ENCODE assay signal across 8 cellular contexts in genomic region chr4:118967393-118967792, GRCh38.
DNase-seq lines count a peak whose midpoint lies in the region; TF ChIP-seq lines count a peak whose summit lies in the region.

No MANE protein-coding gene starts in this region.

- peak overlapping the region; percentile 5 for H4K12ac ChIP-seq in trophoblast cell (ENCODE audit: low read depth, low read length)

- peak overlapping the region; percentile 15 for H2AK5ac ChIP-seq in trophoblast cell (ENCODE audit: low read length)

- no peaks in the 10 kb centered on the region for H3K9me3 ChIP-seq in trophoblast cell (ENCODE audit: insufficient read depth, low read depth, low read length)

- H2AFZ ChIP-seq in trophoblast cell (ENCODE audit: insufficient read depth, low read length, poor library complexity) = peak overlapping the region; percentile 23

- DNase-seq in EL (peak; percentile 53), NCI-H226 (peak; percentile 40), epithelial cell of esophagus (ENCODE audit: low read depth) (peak; percentile 36), trophoblast cell (peak in 1 of 2 donors; percentile 30), NCI-H748 treated with DMSO at 0.1 percent for 48 hours (lab: John Stamatoyannopoulos, UW) (no peak), GM13977 (ENCODE audit: low spot score) (no peak), NCI-H446 (lab: John Stamatoyannopoulos, UW) (no peak)
- DNase-seq in activated CD4-positive, alpha-beta memory T cell treated with anti-CD3 and anti-CD28 coated beads, Interleukin-2, amount 10 ng/mL, durations not matched to agents 7 days and 5 days = no peak

- TF ChIP-seq CTCF in epithelial cell of esophagus (IDR thresholded peaks at IDR 0.05; ENCODE audit: insufficient read depth, low read depth, low read length, missing control alignments) (no peak), GM13977 (IDR thresholded peaks at IDR 0.05; ENCODE audit: extremely low read depth, insufficient read depth, missing control alignments) (no peak)

- H3K4me3 ChIP-seq in epithelial cell of esophagus (ENCODE audit: low read length) (no peak overlapping the region), trophoblast cell (ENCODE audit: low read depth, low read length) (no peak overlapping the region)

- no peak overlapping the region for H3K23ac ChIP-seq in trophoblast cell (ENCODE audit: low read length)

- no peak overlapping the region for H3K4me2 ChIP-seq in trophoblast cell (ENCODE audit: low read length)

- H4K91ac ChIP-seq in trophoblast cell (ENCODE audit: low read depth, low read length) = peak overlapping the region; percentile 88

- H3K27me3 Mint-ChIP-seq in activated CD4-positive, alpha-beta memory T cell treated with anti-CD3 and anti-CD28 coated beads, Interleukin-2, amount 10 ng/mL, durations not matched to agents 7 days and 5 days = no peaks in the 10 kb centered on the region

- H3K18ac ChIP-seq in trophoblast cell (ENCODE audit: low read length) = peak overlapping the region; percentile 68

- H2BK5ac ChIP-seq in trophoblast cell (ENCODE audit: low read depth, low read length, poor library complexity) = peak overlapping the region; percentile 85

- peaks cover 5% of the 10 kb centered on the region for H3K79me1 ChIP-seq in trophoblast cell (ENCODE audit: low read length)

- in situ Hi-C loops in GM13977 (cut with MboI; ENCODE audit: low pct_unique_long_range_greater_than_20kb, low sequenced_read_pairs, unreplicated experiment) = no loop called here

- peak overlapping the region; percentile 40 for H3K27ac ChIP-seq in trophoblast cell (ENCODE audit: low read depth, low read length)

- peak overlapping the region; percentile 90 for H2BK120ac ChIP-seq in trophoblast cell (ENCODE audit: insufficient read depth, low read length, poor library complexity)

- H3K4me1 Mint-ChIP-seq in activated CD4-positive, alpha-beta memory T cell treated with anti-CD3 and anti-CD28 coated beads, Interleukin-2, amount 10 ng/mL, durations not matched to agents 7 days and 5 days = peaks cover 8% of the 10 kb centered on the region

- no peaks in the 10 kb centered on the region for H3K27me3 ChIP-seq in trophoblast cell (ENCODE audit: insufficient read depth, low read length)

- peak overlapping the region; percentile 69 for H2BK12ac ChIP-seq in trophoblast cell (ENCODE audit: low read length)

- no peak overlapping the region for H3K9ac ChIP-seq in trophoblast cell (ENCODE audit: low read length)

- CTCF ChIA-PET in activated CD4-positive, alpha-beta memory T cell treated with anti-CD3 and anti-CD28 coated beads, Interleukin-2, amount 10 ng/mL, durations not matched to agents 7 days and 5 days (lab: Charles Lee) = interaction anchor here (1.5 kb wide), 1 partner anchor 14 kb away, joined by 3 read pairs; no protein-coding TSS in a partner anchor

- no peak overlapping the region for H3K27ac Mint-ChIP-seq in activated CD4-positive, alpha-beta memory T cell treated with anti-CD3 and anti-CD28 coated beads, Interleukin-2, amount 10 ng/mL, durations not matched to agents 7 days and 5 days

- no peak overlapping the region for H3K4me3 Mint-ChIP-seq in activated CD4-positive, alpha-beta memory T cell treated with anti-CD3 and anti-CD28 coated beads, Interleukin-2, amount 10 ng/mL, durations not matched to agents 7 days and 5 days

- WGBS in trophoblast cell (ENCODE audit: extremely low coverage, insufficient coverage, insufficient read length) = no CpG with 5 or more reads among the region's 2 CpGs

- H3K79me2 ChIP-seq in trophoblast cell (ENCODE audit: control insufficient read depth, insufficient read depth, low read length, poor library complexity) = peaks cover 2% of the 10 kb centered on the region

- H3K9me3 Mint-ChIP-seq in activated CD4-positive, alpha-beta memory T cell treated with anti-CD3 and anti-CD28 coated beads, Interleukin-2, amount 10 ng/mL, durations not matched to agents 7 days and 5 days = no peaks in the 10 kb centered on the region

- peak overlapping the region; percentile 4 for H3K4ac ChIP-seq in trophoblast cell (ENCODE audit: low read depth, low read length)

- POLR2A ChIA-PET in activated CD4-positive, alpha-beta memory T cell treated with anti-CD3 and anti-CD28 coated beads, Interleukin-2, amount 10 ng/mL, durations not matched to agents 7 days and 5 days (lab: Charles Lee) = no interaction called here

- peaks cover 2% of the 10 kb centered on the region for H3K36me3 Mint-ChIP-seq in activated CD4-positive, alpha-beta memory T cell treated with anti-CD3 and anti-CD28 coated beads, Interleukin-2, amount 10 ng/mL, durations not matched to agents 7 days and 5 days (ENCODE audit: low read depth)

- H3K36me3 ChIP-seq in trophoblast cell (ENCODE audit: control insufficient read depth in 1 of 2, insufficient read depth in 2 of 2, low read length in 2 of 2) = no peaks in the 10 kb centered on the region

- H4K8ac ChIP-seq in trophoblast cell (ENCODE audit: low read depth, low read length) = peak overlapping the region; percentile 46

- peak overlapping the region; percentile 91 for H3K14ac ChIP-seq in trophoblast cell (ENCODE audit: low read length)

- peaks cover 3 to 4% of the 10 kb centered on the region in 2 experiments for H3K4me1 ChIP-seq in trophoblast cell (ENCODE audit: control insufficient read depth in 1 of 2, insufficient read depth in 2 of 2, low read length in 2 of 2)

Comparison
In these comparisons a context has a peak if more than half of its experiments do, and no peak if none do; other contexts are left out.
1. DNase-seq: peak in EL (single experiment), NCI-H226 (single experiment) and epithelial cell of esophagus (single experiment); none in NCI-H748 treated with DMSO at 0.1 percent for 48 hours (single experiment), GM13977 (single experiment), NCI-H446 (0 of 2) and activated CD4-positive, alpha-beta memory T cell treated with anti-CD3 and anti-CD28 coated beads, Interleukin-2, amount 10 ng/mL, durations not matched to agents 7 days and 5 days (single experiment).